In genomic region chr1:112997781-112998180, GRCh38 we compare ENCODE assay signal across 15 cellular contexts. TPM values are rescaled to one million over a fixed set of nuclear protein-coding genes. Genes with fewer than 3 reads are reported as not detected.
DNase-seq lines count a peak whose midpoint lies in the region; ATAC-seq and TF ChIP-seq lines count a peak whose summit lies in the region.
"Had no signal": no experiment of that assay in that cellular context is flagged by ENCODE, and none has a peak within 500 bp of the region (broad histone marks: within the 10 kb centered on the region; RNA-seq: fewer than 3 reads in every experiment).

No MANE protein-coding gene starts in this region.

- H3K27ac ChIP-seq in left ventricle myocardium inferior (replicated peaks) = peak overlapping the region; percentile 83
- H3K27ac ChIP-seq in thyroid gland = no peak overlapping the region
- H3K27ac ChIP-seq: pancreas, tibial nerve had no signal

- TF ChIP-seq CTCF in AG10803 (conservative IDR thresholded peaks at IDR 0.05; ENCODE audit: low read length) (no peak), brain (conservative IDR thresholded peaks at IDR 0.05) (no peak), left ventricle myocardium inferior (IDR thresholded peaks at IDR 0.05; ENCODE audit: borderline replicate concordance) (no peak), omental fat pad (IDR thresholded peaks at IDR 0.05) (no peak), thyroid gland (IDR thresholded peaks at IDR 0.05) (no peak)

- no peaks in the 10 kb centered on the region for H3K27me3 ChIP-seq in left ventricle myocardium inferior (ENCODE audit: low read depth)
- H3K27me3 ChIP-seq in thyroid gland = no peaks in the 10 kb centered on the region
- H3K27me3 ChIP-seq: pancreas, tibial nerve had no signal

- H3K36me3 ChIP-seq in left ventricle myocardium inferior (peaks cover 1% of the 10 kb centered on the region), thyroid gland (no peaks in the 10 kb centered on the region)
- H3K36me3 ChIP-seq: pancreas had no signal

- intact Hi-C loops in left ventricle myocardium inferior (cut with micrococcal nuclease) (no loop called here), thyroid gland (cut with DNase I) (no loop called here)

- no peaks in the 10 kb centered on the region for H3K27me3 Mint-ChIP-seq in brain

- H3K9me3 Mint-ChIP-seq in brain = no peaks in the 10 kb centered on the region

- peak overlapping the region in 3 of 5 experiments; percentile 42 to 75 (median 52) for H3K27ac Mint-ChIP-seq in brain

- H3K9me3 ChIP-seq in left ventricle myocardium inferior (replicated peaks) (no peaks in the 10 kb centered on the region), thyroid gland (no peaks in the 10 kb centered on the region)
- H3K9me3 ChIP-seq: pancreas, tibial nerve had no signal

- no peak for TF ChIP-seq POLR2A in thyroid gland (IDR thresholded peaks at IDR 0.05)

- H3K4me1 ChIP-seq in left ventricle myocardium inferior = peaks cover 74% of the 10 kb centered on the region
- H3K4me1 ChIP-seq in thyroid gland = peaks cover 7 to 11% of the 10 kb centered on the region in 2 donors
- H3K4me1 ChIP-seq: tibial nerve had no signal

- no peak overlapping the region for H3K4me3 Mint-ChIP-seq in brain

- WGBS in thyroid gland, 2 donors = 94 to 97% methylated on average over 2 of the region's 2 CpGs

- H3K36me3 Mint-ChIP-seq in brain = peaks cover 36% of the 10 kb centered on the region

- peaks cover 18% of the 10 kb centered on the region for H3K4me1 Mint-ChIP-seq in brain

- H3K4me3 ChIP-seq in AG10803 (ENCODE audit: low read length) (no peak overlapping the region), left ventricle myocardium inferior (no peak overlapping the region), thyroid gland (replicated peaks in 1 of 3) (no peak overlapping the region)
- H3K4me3 ChIP-seq: pancreas, tibial nerve had no signal

- ATAC-seq in omental fat pad (ENCODE audit: low FRiP score) (peak; percentile 42), GM18870 (IDR thresholded peaks at IDR 0.05; ENCODE audit: unreplicated experiment) (no peak)
- ATAC-seq: activated CD4-positive, CD25-positive, alpha-beta regulatory T cell treated with anti-CD3 and anti-CD28 coated beads, Interleukin-2, amount 50 U/mL, for 24 hours; left lobe of liver had no signal

- DNase-seq in AG10803 (ENCODE audit: low read depth) = peak; percentile 34
- no peak for DNase-seq in left ventricle myocardium inferior
- DNase-seq in omental fat pad (ENCODE audit: low spot score) = no peak
- no peak for DNase-seq in HCEC 1CT
- no peak for DNase-seq in activated gamma-delta T cell (lab: John Stamatoyannopoulos, UW)
- no peak for DNase-seq in thyroid gland
- DNase-seq: activated CD8-positive, alpha-beta memory T cell treated with anti-CD3 and anti-CD28 coated beads for 24 hours; NCI-H774; pancreas; T-helper 9 cell had no signal

RNA-seq across cellular contexts. Expression of gene SLC16A1, which starts 41.8 kb away (rescaled TPM):
- 38.9 TPM for polyA plus RNA-seq in brain (ENCODE audit: insufficient read depth, low read depth, low replicate concordance)
- total RNA-seq in left ventricle myocardium inferior (154 TPM), omental fat pad (100 to 1,000 TPM in 2 of 4 donors, 10 to 100 TPM in 2; 15.1 to 125 (median 78.3) TPM), thyroid gland (1 to 10 TPM; 3.3 to 6.2 (median 5.5) TPM)
